28 cellular contexts compared by ENCODE assay signal in genomic region chr3:71328917-71329316, GRCh38.
"Had no signal": no experiment of that assay in that cellular context is flagged by ENCODE, and none has a peak within 500 bp of the region (broad histone marks: within the 10 kb centered on the region; RNA-seq: fewer than 3 reads in every experiment).

No MANE protein-coding gene starts in this region.

- H3K27ac Mint-ChIP-seq: activated B cell treated with CpG ODN at 0.5 μM for 24 hours; activated CD4-positive, alpha-beta T cell treated with anti-CD3 and anti-CD28 coated beads, Interleukin-2, amount 10 ng/mL, durations not matched to agents 24 days and 14 days; activated CD8-positive, alpha-beta T cell treated with anti-CD3 and anti-CD28 coated beads for 36 hours; activated naive CD8-positive, alpha-beta T cell treated with anti-CD3 and anti-CD28 coated beads, Interleukin-2, amount 10 ng/mL, durations not matched to agents 7 days and 5 days; activated T-helper 2 cell treated with anti-CD3 and anti-CD28 coated beads, Interferon-gamma antibody, Interleukin-2, Interleukin-4, amounts not matched to agents 10 μg/mL and 5 μg/mL and 100 μg/mL, durations not matched to agents 14 hours and 24 hours and 36 hours; T-helper 1 cell treated with Interleukin-12 subunit alpha and Interleukin-12 subunit beta and Interleukin-4 antibody, amounts not matched to agents 30 μg/mL and 1 μg/mL, for 36 hours; T-helper 2 cell treated with Interferon-gamma antibody and Interleukin-4, amounts not matched to agents 5 μg/mL and 100 μg/mL, for 36 hours had no signal

- H3K9me3 Mint-ChIP-seq: activated B cell treated with CpG ODN at 0.5 μM for 24 hours; activated naive CD4-positive, alpha-beta T cell treated with anti-CD3 and anti-CD28 coated beads, Interleukin-2, amount 50 U/mL, for 24 hours; T-helper 1 cell treated with Interleukin-12 subunit alpha and Interleukin-12 subunit beta and Interleukin-4 antibody, amounts not matched to agents 30 μg/mL and 1 μg/mL, for 36 hours had no signal

- H3K4me1 Mint-ChIP-seq: activated CD4-positive, alpha-beta T cell treated with anti-CD3 and anti-CD28 coated beads, Interleukin-2, amount 10 ng/mL, durations not matched to agents 24 days and 14 days had no signal

- H3K9ac ChIP-seq: SK-N-SH had no signal

- H3K4me3 Mint-ChIP-seq: activated B cell treated with CpG ODN at 0.5 μM for 24 hours; activated CD4-positive, alpha-beta T cell treated with anti-CD3 and anti-CD28 coated beads, Interleukin-2, amount 10 ng/mL, durations not matched to agents 24 days and 14 days; activated CD8-positive, alpha-beta T cell treated with anti-CD3 and anti-CD28 coated beads for 36 hours; activated naive CD4-positive, alpha-beta T cell treated with anti-CD3 and anti-CD28 coated beads, Interleukin-2, amount 50 U/mL, for 24 hours; activated naive CD8-positive, alpha-beta T cell treated with anti-CD3 and anti-CD28 coated beads, Interleukin-2, amount 10 ng/mL, durations not matched to agents 7 days and 5 days; T-helper 1 cell treated with Interleukin-12 subunit alpha and Interleukin-12 subunit beta and Interleukin-4 antibody, amounts not matched to agents 30 μg/mL and 1 μg/mL, for 36 hours; T-helper 2 cell treated with Interferon-gamma antibody and Interleukin-4, amounts not matched to agents 5 μg/mL and 100 μg/mL, for 36 hours had no signal

- H3K27ac ChIP-seq: ascending aorta, cardiac muscle cell, SJSA1 had no signal

- H3K4me3 ChIP-seq: ascending aorta, cardiac muscle cell, SJSA1 had no signal

- H3K27me3 ChIP-seq: ascending aorta, cardiac muscle cell, SJSA1 had no signal

- H3K36me3 ChIP-seq: cardiac muscle cell, SJSA1 had no signal

- H3K27me3 Mint-ChIP-seq: activated B cell treated with CpG ODN at 0.5 μM for 24 hours; activated CD4-positive, alpha-beta T cell treated with anti-CD3 and anti-CD28 coated beads, Interleukin-2, amount 10 ng/mL, durations not matched to agents 24 days and 14 days; activated CD8-positive, alpha-beta T cell treated with anti-CD3 and anti-CD28 coated beads for 36 hours; activated naive CD4-positive, alpha-beta T cell treated with anti-CD3 and anti-CD28 coated beads, Interleukin-2, amount 50 U/mL, for 24 hours; activated naive CD8-positive, alpha-beta T cell treated with anti-CD3 and anti-CD28 coated beads, Interleukin-2, amount 10 ng/mL, durations not matched to agents 7 days and 5 days had no signal

- H3K4me2 ChIP-seq: SK-N-SH had no signal

- DNase-seq: activated B cell treated with CpG ODN at 0.5 μM for 24 hours; activated CD4-positive, alpha-beta T cell treated with anti-CD3 and anti-CD28 coated beads, Interleukin-2, amount 10 ng/mL, durations not matched to agents 24 days and 14 days; activated CD4-positive, alpha-beta T cell treated with anti-CD3 and anti-CD28 coated beads, Interleukin-2, amount 50 U/mL, for 4 hours; activated CD8-positive, alpha-beta T cell treated with anti-CD3 and anti-CD28 coated beads for 36 hours; activated gamma-delta T cell; activated naive CD4-positive, alpha-beta T cell treated with Interleukin-2 at 50 U/mL for 16 hours; activated naive CD8-positive, alpha-beta T cell treated with anti-CD3 and anti-CD28 coated beads, Interleukin-2, amount 10 ng/mL, durations not matched to agents 7 days and 5 days; activated T-cell treated with anti-CD3 and anti-CD28 coated beads, Interleukin-2, amount 50 U/mL, for 1 hour; amygdala; KBM-7; NCI-H1105; NCI-H1417 treated with DMSO at 0.1 percent for 48 hours; NCI-H1694; NCI-H2029; NCI-H345; NCI-H524 treated with DMSO at 0.1 percent for 48 hours; RPMI8226; SHP77 treated with DMSO at 0.1 percent for 48 hours; SK-N-SH had no signal

- H3K9me3 ChIP-seq: ascending aorta, SJSA1, SK-N-SH had no signal

- FAIRE-seq: TTC549 had no signal

- ATAC-seq: activated CD8-positive, alpha-beta T cell treated with anti-CD3 and anti-CD28 coated beads for 36 hours; Panc1 had no signal

- H3K4me1 ChIP-seq: SJSA1 had no signal
